16 cellular contexts compared by ENCODE assay signal in genomic region chr7:128902761-128903585, GRCh38. TPM values are rescaled to one million over a fixed set of nuclear protein-coding genes. Genes with fewer than 3 reads are reported as not detected.
DNase-seq lines count a peak whose midpoint lies in the region; ATAC-seq, FAIRE-seq and TF ChIP-seq lines count a peak whose summit lies in the region.
"Had no signal": no experiment of that assay in that cellular context is flagged by ENCODE, and none has a peak within 500 bp of the region (broad histone marks: within the 10 kb centered on the region; RNA-seq: fewer than 3 reads in every experiment).

No MANE protein-coding gene starts in this region.

- H3K27me3 ChIP-seq in Peyer's patch (no peaks in the 10 kb centered on the region), esophagus (ENCODE audit: control insufficient read depth in 1 of 2, insufficient read depth in 2 of 2, low read length in 2 of 2) (no peaks in the 10 kb centered on the region), sigmoid colon (peaks cover 0 to 21% (median 0%) of the 10 kb centered on the region in 3 donors)

- 66 to 67% methylated on average over 12 of the region's 12 CpGs for WGBS in esophagus, 2 donors
- 54 to 78% methylated on average over 12 of the region's 12 CpGs for WGBS in sigmoid colon, 2 donors

- TF ChIP-seq CTCF in Peyer's patch (IDR thresholded peaks at IDR 0.05) (no peak), sigmoid colon (IDR thresholded peaks at IDR 0.05) (no peak)

- intact Hi-C loops in sigmoid colon (cut with DNase I) = no loop called here

- no peak overlapping the region for H3K4me3 ChIP-seq in Peyer's patch
- no peak overlapping the region for H3K4me3 ChIP-seq in esophagus (ENCODE audit: low read depth in 1 of 2, low read length in 2 of 2)
- H3K4me3 ChIP-seq in sigmoid colon = no peak overlapping the region

- peak overlapping the region in 1 of 4 donors; percentile 38 for H3K27ac ChIP-seq in Peyer's patch
- H3K27ac ChIP-seq in esophagus (ENCODE audit: low read depth in 2 of 2, low read length in 1 of 2) = peak overlapping the region; percentile 8 to 83
- H3K27ac ChIP-seq in sigmoid colon = no peak overlapping the region

- peak in 1 of 2 donors; percentile 19 for TF ChIP-seq POLR2A in Peyer's patch (IDR thresholded peaks at IDR 0.05)
- TF ChIP-seq POLR2A in sigmoid colon (IDR thresholded peaks at IDR 0.05) = no peak
- no peak for TF ChIP-seq POLR2A in GM12892 (IDR thresholded peaks at IDR 0.05; ENCODE audit: low read depth, low read length)

- H3K36me3 ChIP-seq in Peyer's patch (no peaks in the 10 kb centered on the region), esophagus (ENCODE audit: control insufficient read depth in 2 of 2, insufficient read depth in 2 of 2, low read length in 1 of 2) (no peaks in the 10 kb centered on the region), sigmoid colon (no peaks in the 10 kb centered on the region)

- no peaks in the 10 kb centered on the region for H3K9me3 ChIP-seq in Peyer's patch
- no peaks in the 10 kb centered on the region for H3K9me3 ChIP-seq in esophagus (ENCODE audit: control insufficient read depth in 2 of 2, insufficient read depth in 1 of 2, low read depth in 1 of 2, low read length in 1 of 2)
- H3K9me3 ChIP-seq in sigmoid colon = no peaks in the 10 kb centered on the region

- no peak for TF ChIP-seq EP300 in sigmoid colon (IDR thresholded peaks at IDR 0.05)

- H3K4me1 ChIP-seq in Peyer's patch (no peaks in the 10 kb centered on the region), esophagus (ENCODE audit: control insufficient read depth in 2 of 2, insufficient read depth in 2 of 2, low read length in 1 of 2) (peaks cover 2 to 7% of the 10 kb centered on the region in 2 donors), sigmoid colon (no peaks in the 10 kb centered on the region)

- FAIRE-seq in GM12892 (lab: Jason Lieb, UNC) = no peak

- DNase-seq in GM19238 (ENCODE audit: insufficient read length, low spot score) (peak; percentile 1), Peyer's patch (peak in 2 of 3 donors; percentile 51 to 74), sigmoid colon (peak; percentile 43), GM12892 (ENCODE audit: insufficient read length) (no peak)
- DNase-seq in effector CD4-positive, alpha-beta T cell = no peak
- DNase-seq: activated T-cell treated with anti-CD3 and anti-CD28 coated beads, Interleukin-2, amount 50 U/mL, for 4 hours; anterior cingulate cortex; CD4-positive, alpha-beta memory T cell; naive thymus-derived CD8-positive, alpha-beta T cell; NCI-H1930; NCI-H774; substantia nigra; SW 1271 had no signal

- ATAC-seq in GM18868 (IDR thresholded peaks at IDR 0.05; ENCODE audit: unreplicated experiment) = no peak
- ATAC-seq: activated CD4-positive, CD25-positive, alpha-beta regulatory T cell treated with anti-CD3 and anti-CD28 coated beads, Interleukin-2, amount 50 U/mL, for 24 hours; activated T-cell treated with anti-CD3 and anti-CD28 coated beads, Interleukin-2, amount 50 U/mL, for 4 hours; naive thymus-derived CD8-positive, alpha-beta T cell had no signal

RNA-seq across cellular contexts. Expression of gene KCP, which starts 7.5 kb away (rescaled TPM):
- 10 to 100 TPM in 1 of 4 donors, 1 to 10 TPM in 3; 3.3 to 14.1 (median 6.7) TPM for total RNA-seq in Peyer's patch
- 1 to 10 TPM; 1.4 to 5.5 TPM for polyA plus RNA-seq in esophagus
- under 1 TPM in 3 of 4 donors, not detected in 1; 0.14 to 0.36 (median 0.28) TPM for total RNA-seq in sigmoid colon
- under 1 TPM in 1 of 3 donors, not detected in 2; 0.42 TPM for polyA plus RNA-seq in sigmoid colon
- 3.1 TPM for polyA plus RNA-seq in GM12892 (2012; ENCODE audit: missing spikeins)
- polyA plus RNA-seq: CD4-positive, alpha-beta memory T cell; naive thymus-derived CD8-positive, alpha-beta T cell had no signal

RNA-seq across cellular contexts. Expression of gene IRF5, which starts 34.8 kb away (rescaled TPM):
- 10 to 100 TPM; 16.9 to 27.1 (median 21.7) TPM for total RNA-seq in Peyer's patch
- polyA plus RNA-seq in esophagus = 10 to 100 TPM; 10.6 to 14.5 TPM
- 10 to 100 TPM in 1 of 4 donors, 1 to 10 TPM in 3; 6.0 to 15.3 (median 8.1) TPM for total RNA-seq in sigmoid colon
- 10 to 100 TPM in 1 of 3 donors, 1 to 10 TPM in 2; 4.6 to 11.3 (median 4.8) TPM for polyA plus RNA-seq in sigmoid colon
- polyA plus RNA-seq in GM12892 (2012; ENCODE audit: missing spikeins) = 52.9 TPM

RNA-seq across cellular contexts. Expression of gene ATP6V1F, which starts 40.3 kb away (rescaled TPM):
- total RNA-seq in Peyer's patch (10 to 100 TPM; 71.3 to 88.3 (median 84.6) TPM), sigmoid colon (100 to 1,000 TPM in 3 of 4 donors, 10 to 100 TPM in 1; 96.7 to 138 (median 131) TPM)
- polyA plus RNA-seq in esophagus (100 to 1,000 TPM; 260 to 273 TPM), sigmoid colon (100 to 1,000 TPM; 148 to 214 (median 183) TPM)
- polyA plus RNA-seq in GM12892 (2012; ENCODE audit: missing spikeins) = 260 TPM

Comparison
In these comparisons a context has a peak if more than half of its experiments do, and no peak if none do; other contexts are left out.
1. DNase-seq: peak in GM19238 (single experiment), Peyer's patch (2 of 3) and sigmoid colon (single experiment); none in GM12892 (single experiment) and effector CD4-positive, alpha-beta T cell (single experiment).
2. H3K27ac ChIP-seq: peak in esophagus (2 of 2); none in sigmoid colon (0 of 4).